Comparison of ENCODE assay signal across 8 cellular contexts in the genomic region with DNA sequence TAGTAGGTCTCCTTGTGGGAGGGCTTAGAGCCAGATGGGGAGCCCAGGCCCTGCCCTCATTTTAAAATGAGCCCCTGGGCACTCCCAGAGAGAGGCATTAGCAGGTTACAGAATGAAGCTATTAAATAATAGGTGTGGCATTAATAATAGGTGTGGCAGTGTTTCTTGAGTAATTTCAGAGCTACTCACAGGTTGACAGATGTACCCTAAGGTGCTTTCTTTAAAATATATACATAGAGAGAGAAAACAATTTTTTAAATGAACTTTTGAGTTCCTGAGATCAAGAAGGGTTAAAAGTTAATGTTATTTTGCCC. TPM values are rescaled to one million over a fixed set of nuclear protein-coding genes. Genes with fewer than 3 reads are reported as not detected.
DNase-seq lines count a peak whose midpoint lies in the region; FAIRE-seq and TF ChIP-seq lines count a peak whose summit lies in the region.

No MANE protein-coding gene starts in this region.

- H3K27me3 ChIP-seq in A673 (replicated peaks; ENCODE audit: insufficient read depth, low read depth, low read length, poor library complexity) (no peaks in the 10 kb centered on the region), H7 (ENCODE audit: control insufficient read depth, insufficient read depth, low read length) (no peaks in the 10 kb centered on the region; the same call in 1 of the 2 replicates), astrocyte (ENCODE audit: insufficient read depth, low read length) (no peaks in the 10 kb centered on the region), mononuclear cell (ENCODE audit: insufficient read depth, low read length) (no peaks in the 10 kb centered on the region)

- no TSS peak for BruUV-seq in A673 (replicated peaks; lab: Mats Ljungman, UMichigan)

- FAIRE-seq in astrocyte (lab: Jason Lieb, UNC) (no peak), RCC 7860 (lab: Jason Lieb, UNC) (no peak)

- CTCF ChIA-PET in A673 (lab: Charles Lee), result interaction anchor here (1.1 kb wide), 1 partner anchor 8 kb away, joined by 4 read pairs; no protein-coding TSS in a partner anchor

- no peak for TF ChIP-seq CTCF in A673 (conservative IDR thresholded peaks at IDR 0.05; ENCODE audit: low read depth, low read length)
- no peak for TF ChIP-seq CTCF in astrocyte (IDR thresholded peaks at IDR 0.05; ENCODE audit: insufficient read depth, low read depth, low read length)

- peak overlapping the region; percentile 90 for H3K4me3 Mint-ChIP-seq in astrocyte (ENCODE audit: unreplicated experiment)

- H3K27ac ChIP-seq in A673 (ENCODE audit: low read depth, low read length, poor library complexity, severe bottlenecking) (no peak overlapping the region), astrocyte (ENCODE audit: low read depth, low read length) (no peak overlapping the region)

- H3K4me3 ChIP-seq in A673 (ENCODE audit: low read depth, low read length, poor library complexity, severe bottlenecking) (peak overlapping the region; percentile 58), H7 (ENCODE audit: insufficient read depth, low read depth, low read length) (peak overlapping the region; percentile 74), astrocyte (ENCODE audit: insufficient read depth, low read depth, low read length) (peak overlapping the region; percentile 68), mononuclear cell (ENCODE audit: low read length) (peak overlapping the region; percentile 68)

- DNase-seq in A673 (ENCODE audit: low spot score) (no peak), H7 (peak; percentile 58), astrocyte (ENCODE audit: low read depth) (no peak), NCI-H2227 treated with DMSO at 0.1 percent for 48 hours (lab: John Stamatoyannopoulos, UW) (no peak), AG08395 (ENCODE audit: low spot score) (no peak), RCC 7860 (ENCODE audit: low spot score) (no peak)
- no peak for DNase-seq in activated CD4-positive, alpha-beta T cell treated with anti-CD3 and anti-CD28 coated beads for 4 hours

- H3K36me3 ChIP-seq in A673 (ENCODE audit: insufficient read depth, low read length, poor library complexity, severe bottlenecking) (no peaks in the 10 kb centered on the region), H7 (replicated peaks; ENCODE audit: control insufficient read depth, insufficient read depth, low read length) (no peaks in the 10 kb centered on the region), astrocyte (ENCODE audit: insufficient read depth, low read length) (no peaks in the 10 kb centered on the region)

- peaks cover 4% of the 10 kb centered on the region for H4K20me1 ChIP-seq in astrocyte (ENCODE audit: insufficient read depth, low read length)

- POLR2A ChIA-PET in A673 (lab: Charles Lee; ENCODE audit: low non-redundant PET), result no interaction called here

- H3K4me2 ChIP-seq in astrocyte (ENCODE audit: low read length), result peak overlapping the region; percentile 96

- no peaks in the 10 kb centered on the region for H3K4me1 Mint-ChIP-seq in astrocyte (ENCODE audit: low read depth, unreplicated experiment)

- H3K9me3 ChIP-seq in A673 (ENCODE audit: low read depth, low read length, poor library complexity, severe bottlenecking) (no peaks in the 10 kb centered on the region), astrocyte (ENCODE audit: insufficient read depth, low read depth, low read length) (no peaks in the 10 kb centered on the region), mononuclear cell (ENCODE audit: low read depth, low read length) (no peaks in the 10 kb centered on the region)

- H2AFZ ChIP-seq in astrocyte (ENCODE audit: low read depth, low read length), result peak overlapping the region; percentile 83

- H3K27ac Mint-ChIP-seq in astrocyte (ENCODE audit: unreplicated experiment), result no peak overlapping the region

- intact Hi-C loops in A673 (cut with micrococcal nuclease; ENCODE audit: unreplicated experiment), result loop anchor here (1.0 to 5.0 kb wide), 2 partner anchors 49 to 81 kb away; no protein-coding TSS in a partner anchor

- H3K4me1 ChIP-seq in A673 (ENCODE audit: insufficient read depth, low read length, poor library complexity, severe bottlenecking) (peaks cover 9% of the 10 kb centered on the region), astrocyte (ENCODE audit: insufficient read depth, low read length) (peaks cover 9% of the 10 kb centered on the region), mononuclear cell (ENCODE audit: insufficient read depth, low read length) (peaks cover 62% of the 10 kb centered on the region)

- no peaks in the 10 kb centered on the region for H3K36me3 Mint-ChIP-seq in astrocyte (ENCODE audit: low read depth, unreplicated experiment)

- peaks cover 7% of the 10 kb centered on the region for H3K79me2 ChIP-seq in astrocyte (ENCODE audit: insufficient read depth, low read length)

- H3K9me3 Mint-ChIP-seq in astrocyte (ENCODE audit: unreplicated experiment), result no peaks in the 10 kb centered on the region

- peak overlapping the region; percentile 74 for H3K9ac ChIP-seq in astrocyte (ENCODE audit: low read length)

- H3K27me3 Mint-ChIP-seq in astrocyte (ENCODE audit: low read depth, unreplicated experiment), result no peaks in the 10 kb centered on the region

RNA-seq across cellular contexts. Expression of a gene that starts 1.2 kb away (rescaled TPM):
- total RNA-seq in A673 (2021) (14.6 and 15.7 TPM in 2 replicates), astrocyte (5.3 and 7.1 TPM in 2 replicates), mononuclear cell (22.9 TPM)
- 25.1 and 39.6 TPM in 2 replicates for total RNA-seq in H7 (2014; rRNA removed; shearing (Covaris generic))
